In the genomic region with DNA sequence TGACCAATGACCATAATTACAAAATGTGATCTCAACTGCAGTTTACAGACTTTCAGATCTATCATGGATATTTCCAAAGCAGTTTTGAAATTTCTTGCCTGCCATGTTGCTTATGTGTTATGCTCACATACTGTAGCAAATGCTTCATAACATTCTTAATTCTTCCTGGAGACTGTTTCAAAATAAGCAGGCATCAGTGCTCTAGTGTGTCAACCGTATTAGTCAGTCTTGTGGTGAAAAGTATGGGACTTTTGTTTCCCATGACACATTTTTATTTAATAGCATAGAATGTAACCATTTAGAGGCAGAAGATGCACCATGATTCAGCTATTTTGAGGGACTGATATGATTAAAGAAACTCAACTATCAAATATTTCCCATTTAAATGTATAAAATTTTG, we compare ENCODE assay signal across 14 cellular contexts. TPM values are rescaled to one million over a fixed set of nuclear protein-coding genes. Genes with fewer than 3 reads are reported as not detected.
DNase-seq lines count a peak whose midpoint lies in the region; ATAC-seq, FAIRE-seq and TF ChIP-seq lines count a peak whose summit lies in the region.
"Had no signal": no experiment of that assay in that cellular context is flagged by ENCODE, and none has a peak within 500 bp of the region (broad histone marks: within the 10 kb centered on the region; RNA-seq: fewer than 3 reads in every experiment).

No MANE protein-coding gene starts in this region.

- peak overlapping the region; percentile 68 for H3K4me3 ChIP-seq in GM23248
- H3K4me3 ChIP-seq in gastrocnemius medialis: peak overlapping the region; percentile 69 to 79 (median 77)
- no peak overlapping the region for H3K4me3 ChIP-seq in HepG2 (replicated peaks in 1 of 3; ENCODE audit: insufficient read depth in 1 of 3, low read depth in 2 of 3, low read length in 3 of 3)
- no peak overlapping the region for H3K4me3 ChIP-seq in adrenal gland
- H3K4me3 ChIP-seq: prostate gland had no signal

- peaks cover 23% of the 10 kb centered on the region for H3K4me1 ChIP-seq in GM23248 (ENCODE audit: insufficient read depth)
- H3K4me1 ChIP-seq in gastrocnemius medialis: peaks cover 19 to 42% of the 10 kb centered on the region in 2 donors
- no peaks in the 10 kb centered on the region for H3K4me1 ChIP-seq in HepG2 (ENCODE audit: insufficient read depth, low read length)
- H3K4me1 ChIP-seq in adrenal gland (replicated peaks in 1 of 2): no peaks in the 10 kb centered on the region
- H3K4me1 ChIP-seq: prostate gland had no signal

- WGBS in GM23248 (ENCODE audit: low coverage in 1 of 2, low lambda C conversion rate in 2 of 2, missing lambda C conversion rate in 2 of 2), 2 experiments: 0% methylated on average over 1 of the region's 1 CpG
- WGBS in HepG2 (ENCODE audit: low lambda C conversion rate): 36% methylated on average over 1 of the region's 1 CpG
- WGBS in adrenal gland, 4 donors: 55 to 80% (median 74%) methylated on average over 1 of the region's 1 CpG

- TF ChIP-seq EP300 in HepG2 (IDR thresholded peaks at IDR 0.05; ENCODE audit: low read depth in 2 of 2, low read length in 2 of 2) (no peak), HepG2 (CRISPR knock-in tag; IDR thresholded peaks at IDR 0.05; ENCODE audit: borderline replicate concordance) (no peak)

- CTCF ChIA-PET in RWPE1 (lab: Yijun Ruan, JAX): no interaction called here
- CTCF ChIA-PET in HepG2 (lab: Yijun Ruan, JAX; ENCODE audit: low intra/inter-chr PET ratio, low total read pairs): no interaction called here

- TF ChIP-seq CTCF in RWPE1 (conservative IDR thresholded peaks at IDR 0.05; ENCODE audit: low read depth): no peak
- TF ChIP-seq CTCF in gastrocnemius medialis (IDR thresholded peaks at IDR 0.05 in 4 of 5, conservative IDR thresholded peaks at IDR 0.05 in 1 of 5): no peak
- TF ChIP-seq CTCF in HepG2 (CRISPR knock-in tag; IDR thresholded peaks at IDR 0.05): no peak
- no peak for TF ChIP-seq CTCF in adrenal gland (IDR thresholded peaks at IDR 0.05)

- H3K27me3 ChIP-seq in GM23248 (replicated peaks; ENCODE audit: insufficient read depth) (no peaks in the 10 kb centered on the region), gastrocnemius medialis (no peaks in the 10 kb centered on the region), HepG2 (ENCODE audit: control insufficient read depth in 1 of 2, insufficient read depth in 2 of 2, low read length in 2 of 2) (peaks cover 4 to 34% of the 10 kb centered on the region in 2 experiments; a peak in 4 of 5 replicates), adrenal gland (peaks cover 29% of the 10 kb centered on the region)

- DNase-seq in GM23248: peak; percentile 95
- peak; percentile 44 for DNase-seq in RWPE1 (ENCODE audit: low spot score)
- DNase-seq in fibroblast of gingiva (ENCODE audit: low read depth): peak; percentile 94
- DNase-seq in gastrocnemius medialis: no peak
- no peak for DNase-seq in NCI-H187 (lab: John Stamatoyannopoulos, UW)
- no peak for DNase-seq in HepG2 (ENCODE audit: low spot score)
- DNase-seq in adrenal gland: no peak
- DNase-seq in NCI-H345 (lab: John Stamatoyannopoulos, UW): no peak
- DNase-seq: activated CD8-positive, alpha-beta memory T cell treated with anti-CD3 and anti-CD28 coated beads for 24 hours; cortex of kidney; immature natural killer cell; NCI-H2171 treated with DMSO at 0.1 percent for 48 hours had no signal

- H3K9me2 ChIP-seq in GM23248 (ENCODE audit: insufficient read depth): no peaks in the 10 kb centered on the region

- POLR2A ChIA-PET in RWPE1 (lab: Yijun Ruan, JAX; ENCODE audit: low non-redundant PET) (no interaction called here), HepG2 (lab: Yijun Ruan, JAX) (no interaction called here)

- no peak for FAIRE-seq in HepG2 (lab: Jason Lieb, UNC)
- FAIRE-seq: GM19239 had no signal

- H3K9me3 ChIP-seq in GM23248 (ENCODE audit: low read depth) (no peaks in the 10 kb centered on the region), gastrocnemius medialis (no peaks in the 10 kb centered on the region), HepG2 (ENCODE audit: low read length) (no peaks in the 10 kb centered on the region), adrenal gland (replicated peaks in 1 of 3) (no peaks in the 10 kb centered on the region)
- H3K9me3 ChIP-seq: prostate gland had no signal

- H3K27ac ChIP-seq in GM23248 (peak overlapping the region; percentile 97), RWPE1 (no peak overlapping the region), gastrocnemius medialis (peak overlapping the region; percentile 96 to 99 (median 99)), HepG2 (ENCODE audit: extremely low read length, insufficient read depth, low read length) (no peak overlapping the region), adrenal gland (no peak overlapping the region)
- H3K27ac ChIP-seq: prostate gland had no signal

- ATAC-seq in gastrocnemius medialis (peak; percentile 24 to 25), HepG2 (no peak)

- H4K20me1 ChIP-seq in GM23248 (ENCODE audit: insufficient read depth) (no peaks in the 10 kb centered on the region), HepG2 (ENCODE audit: insufficient read depth, low read length) (no peaks in the 10 kb centered on the region)

- intact Hi-C loops in gastrocnemius medialis (cut with DNase I; ENCODE audit: low total_unique reads) (loop anchor here (1.0 to 2.0 kb wide), 2 partner anchors 41 to 101 kb away; a partner anchor contains a TSS), HepG2 (cut with micrococcal nuclease; ENCODE audit: unreplicated experiment) (no loop called here), adrenal gland (cut with DNase I) (no loop called here)

- H3K9ac ChIP-seq in GM23248 (peak overlapping the region; percentile 89), HepG2 (ENCODE audit: insufficient read depth, low read depth, low read length) (no peak overlapping the region)

- TF ChIP-seq RAD21 in HepG2 (CRISPR knock-in tag; IDR thresholded peaks at IDR 0.05): no peak

- H3K4me2 ChIP-seq in GM23248 (ENCODE audit: unreplicated experiment) (peak overlapping the region; percentile 76), HepG2 (ENCODE audit: low read depth, low read length) (no peak overlapping the region)

- H2AFZ ChIP-seq in GM23248: no peak overlapping the region
- H2AFZ ChIP-seq in HepG2 (ENCODE audit: low read length): no peak overlapping the region

- H3F3A ChIP-seq in GM23248 (ENCODE audit: insufficient read depth): peaks cover 41% of the 10 kb centered on the region

- TF ChIP-seq POLR2A in gastrocnemius medialis (IDR thresholded peaks at IDR 0.05): no peak
- TF ChIP-seq POLR2A in HepG2 (IDR thresholded peaks at IDR 0.05; ENCODE audit: insufficient read depth in 1 of 2, low read depth in 2 of 2, low read length in 2 of 2): no peak
- TF ChIP-seq POLR2A in adrenal gland (IDR thresholded peaks at IDR 0.05): no peak

- H3K36me3 ChIP-seq in GM23248 (ENCODE audit: low read depth): no peaks in the 10 kb centered on the region
- no peaks in the 10 kb centered on the region for H3K36me3 ChIP-seq in gastrocnemius medialis
- no peaks in the 10 kb centered on the region for H3K36me3 ChIP-seq in HepG2 (replicated peaks in 1 of 2; ENCODE audit: control insufficient read depth in 1 of 2, insufficient read depth in 2 of 2, low read length in 2 of 2)
- no peaks in the 10 kb centered on the region for H3K36me3 ChIP-seq in adrenal gland (replicated peaks in 1 of 2)
- H3K36me3 ChIP-seq: prostate gland had no signal

- peaks cover 46% of the 10 kb centered on the region for H3K79me2 ChIP-seq in GM23248 (ENCODE audit: insufficient read depth)
- no peaks in the 10 kb centered on the region for H3K79me2 ChIP-seq in HepG2 (ENCODE audit: insufficient read depth, low read length)

- BruUV-seq in HepG2 (replicated peaks; lab: Mats Ljungman, UMichigan): no TSS peak

- in situ Hi-C loops in GM23248 (cut with MboI): no loop called here
- in situ Hi-C loops in gastrocnemius medialis (cut with MboI; ENCODE audit: low sequenced_read_pairs in 4 of 4): no loop called here
- in situ Hi-C loops in HepG2 (cut with HindIII; ENCODE audit: extremely low pct_ligation_motif_present, low pct_unique_long_range_greater_than_20kb): no loop called here

TF ChIP-seq in HepG2, 621 proteins besides CTCF, POLR2A, EP300 and RAD21 (continues in another document):
- no peak for TF ChIP-seq ZNF333 (CRISPR knock-in tag; IDR thresholded peaks at IDR 0.05; ENCODE audit: borderline replicate concordance)
- no peak for TF ChIP-seq ZNF556 (CRISPR knock-in tag; IDR thresholded peaks at IDR 0.05; ENCODE audit: borderline replicate concordance)
- no peak for TF ChIP-seq AHR (CRISPR knock-in tag; IDR thresholded peaks at IDR 0.05)
- no peak for TF ChIP-seq SRSF1 (optimal IDR thresholded peaks at IDR 0.05; ENCODE audit: low read depth, low read length)
- no peak for TF ChIP-seq SCMH1 (CRISPR knock-in tag; IDR thresholded peaks at IDR 0.05; ENCODE audit: borderline replicate concordance)

RNA-seq across cellular contexts. Expression of gene POPDC3, which starts 1.7 kb away (rescaled TPM):
- total RNA-seq in GM23248 (2014; rRNA removed; shearing (Covaris generic)): 37.4 and 45.1 TPM in 2 replicates
- 46.1 and 48.6 TPM in 2 replicates for polyA plus RNA-seq in GM23248 (2016; fragmentation: Nextera tagmentation; extraction: Ambion mirVana)
- total RNA-seq in gastrocnemius medialis: 100 to 1,000 TPM; 105 to 218 (median 179) TPM
- 0.20 TPM in 1 of 2 replicates, not detected in the other for total RNA-seq in HepG2 (2016; rRNA removed; fragmentation: Illumina TruSeq; extraction: Trizol)
- 0.30 TPM in 1 of 2 replicates, not detected in the other for total RNA-seq in HepG2 (2016; cell fraction: cytosol; rRNA removed; fragmentation: Illumina TruSeq; extraction: Trizol; ENCODE audit: low read depth)
- not detected in 2 replicates for total RNA-seq in HepG2 (2016; cell fraction: insoluble cytoplasmic fraction; rRNA removed; fragmentation: Illumina TruSeq; extraction: Trizol)
- total RNA-seq in HepG2 (2016; cell fraction: membrane; rRNA removed; fragmentation: Illumina TruSeq; extraction: Trizol): 0.17 and 0.40 TPM in 2 replicates
- total RNA-seq in HepG2 (2016; cell fraction: nucleus; rRNA removed; fragmentation: Illumina TruSeq; extraction: Trizol): not detected in 2 replicates
- 0.18 TPM in 1 of 2 replicates, not detected in the other for polyA plus RNA-seq in HepG2 (2011; rRNA removed)
- 0.09 TPM in 1 of 2 replicates, not detected in the other for polyA plus RNA-seq in HepG2 (2011; cell fraction: cytosol; rRNA removed)
- polyA plus RNA-seq in HepG2 (2011; cell fraction: nucleus; rRNA removed): not detected in 2 replicates
- polyA plus RNA-seq in HepG2 (2012): not detected in 2 replicates
- 0.34 and 0.44 TPM in 2 replicates for polyA plus RNA-seq in HepG2 (2016; cell fraction: cytosol; fragmentation: Illumina TruSeq; extraction: Trizol; ENCODE audit: low read depth)
- 0.40 TPM in 1 of 2 replicates, not detected in the other for polyA plus RNA-seq in HepG2 (2016; cell fraction: insoluble cytoplasmic fraction; fragmentation: Illumina TruSeq; extraction: Trizol; ENCODE audit: low read depth)
- polyA plus RNA-seq in HepG2 (2016; cell fraction: membrane; fragmentation: Illumina TruSeq; extraction: Trizol; ENCODE audit: low read depth): 0.56 and 0.61 TPM in 2 replicates
- not detected in 2 replicates for polyA plus RNA-seq in HepG2 (2016; cell fraction: nucleus; fragmentation: Illumina TruSeq; extraction: Trizol; ENCODE audit: insufficient read depth, low read depth)
- 0.50 and 2.8 TPM in 2 replicates for polyA minus RNA-seq in HepG2 (2011; rRNA and poly(A)+ RNA removed; ENCODE audit: low replicate concordance)
- not detected in 2 replicates for polyA minus RNA-seq in HepG2 (2011; cell fraction: cytosol; rRNA and poly(A)+ RNA removed)
- polyA minus RNA-seq in HepG2 (2011; cell fraction: nucleus; rRNA and poly(A)+ RNA removed): not detected in 2 replicates
- total RNA-seq in adrenal gland: under 1 TPM in 1 of 8 donors, not detected in 7; 0.46 TPM
- under 1 TPM in 2 of 3 donors, not detected in 1; 0.32 to 0.37 TPM for polyA plus RNA-seq in adrenal gland
- polyA plus RNA-seq: immature natural killer cell had no signal

Comparison
In these comparisons a context has a peak if more than half of its experiments do, and no peak if none do; other contexts are left out.
1. DNase-seq: peak in GM23248 (single experiment), RWPE1 (single experiment) and fibroblast of gingiva (single experiment); none in gastrocnemius medialis (0 of 2), NCI-H187 (0 of 2), HepG2 (single experiment), adrenal gland (0 of 7) and NCI-H345 (single experiment).
2. H3K27ac ChIP-seq: peak in GM23248 (single experiment) and gastrocnemius medialis (4 of 4); none in RWPE1 (single experiment), HepG2 (single experiment) and adrenal gland (0 of 5).
3. H3K4me3 ChIP-seq: peak in GM23248 (single experiment) and gastrocnemius medialis (4 of 4); none in HepG2 (0 of 3) and adrenal gland (0 of 4).
4. RNA of gene POPDC3, which starts 1.7 kb away (total RNA-seq): 105 to 218 TPM in gastrocnemius medialis and 37.4 to 45.1 TPM in GM23248; 0.17 to 0.40 TPM in HepG2 and 0.46 TPM in adrenal gland; every median in the first group is over 10 times any median in the second.